1 cellular context compared by ENCODE assay signal in genomic region chr5:57529864-57530263, GRCh38.
TF ChIP-seq lines count a peak whose summit lies in the region.

No MANE protein-coding gene starts in this region.

TF ChIP-seq in GM12878, 131 proteins besides CTCF, POLR2A, EP300 and RAD21 (continued from another document):
- TF ChIP-seq ATF2 (IDR thresholded peaks at IDR 0.05; ENCODE audit: low read length) (0 out of 2 replicates have a peak, but pooled peaks have one; percentile 17), NFYA (IDR thresholded peaks at IDR 0.05; ENCODE audit: borderline replicate concordance, low read depth, low read length) (no peak)
